In the genomic region with DNA sequence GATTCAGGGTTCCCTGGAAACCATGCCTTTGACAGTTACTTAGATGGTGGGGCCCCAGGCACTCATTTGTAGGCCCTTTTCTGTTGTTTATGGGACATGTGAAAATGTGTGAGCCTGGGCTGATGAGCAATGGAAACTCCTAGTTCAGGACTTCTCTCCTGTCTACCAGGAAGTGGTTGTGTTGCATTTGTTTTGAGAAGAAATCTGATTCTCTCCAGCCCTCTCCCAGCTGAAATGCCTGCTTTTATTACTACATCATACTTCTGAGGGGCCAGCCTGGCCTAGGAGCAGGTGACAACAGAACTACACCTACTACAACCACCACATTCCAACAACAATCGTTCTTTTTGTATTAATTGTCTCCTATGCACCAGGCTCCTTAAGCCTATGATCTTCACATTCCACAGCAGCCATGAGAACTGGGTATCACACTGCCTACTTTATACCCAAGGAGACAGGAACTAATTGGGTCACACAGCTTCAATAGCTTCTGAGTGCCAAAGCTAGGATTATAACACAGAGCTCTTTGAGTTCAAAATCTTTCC, we compare ENCODE assay signal across 23 cellular contexts.
"Had no signal": no experiment of that assay in that cellular context is flagged by ENCODE, and none has a peak within 500 bp of the region (broad histone marks: within the 10 kb centered on the region; RNA-seq: fewer than 3 reads in every experiment).

No MANE protein-coding gene starts in this region.

- DNase-seq: activated CD4-positive, alpha-beta T cell treated with anti-CD3 and anti-CD28 coated beads for 48 hours; activated CD4-positive, alpha-beta T cell treated with anti-CD3 and anti-CD28 coated beads, Interleukin-2, amount 50 U/mL, for 4 hours; activated CD4-positive, CD25-positive, alpha-beta regulatory T cell treated with anti-CD3 and anti-CD28 coated beads, Interleukin-2, amount 50 U/mL, for 72 hours; activated CD8-positive, alpha-beta memory T cell treated with anti-CD3 and anti-CD28 coated beads, Interleukin-2, amount 50 U/mL, for 48 hours; activated CD8-positive, alpha-beta T cell treated with anti-CD3 and anti-CD28 coated beads, Interleukin-2, amount 10 ng/mL, durations not matched to agents 7 days and 5 days; activated naive CD4-positive, alpha-beta T cell treated with anti-CD3 and anti-CD28 coated beads, Interleukin-2, amount 50 U/mL, for 16 hours; activated naive CD8-positive, alpha-beta T cell treated with anti-CD3 and anti-CD28 coated beads, Interleukin-2, amount 10 ng/mL, durations not matched to agents 7 days and 5 days; activated T-cell treated with anti-CD3 and anti-CD28 coated beads, Interleukin-2, amount 50 U/mL, for 1 hour; adrenal gland; anterior cingulate cortex; MV-4-11; NCI-H1092 treated with DMSO at 0.1 percent for 48 hours; NCI-H1417 treated with DMSO at 0.1 percent for 48 hours; NCI-H1694; NCI-H2029; NCI-H345; NCI-H510A; NCI-H69; NK-92 treated with Interleukin-12 subunit alpha and Interleukin-12 subunit beta, amount 100 ng/mL, for 24 hours; SHP77 treated with DMSO at 0.1 percent for 48 hours; T-helper 17 cell; T-helper 9 cell had no signal

- H3K4me3 Mint-ChIP-seq: activated CD8-positive, alpha-beta T cell treated with anti-CD3 and anti-CD28 coated beads, Interleukin-2, amount 10 ng/mL, durations not matched to agents 7 days and 5 days; activated naive CD8-positive, alpha-beta T cell treated with anti-CD3 and anti-CD28 coated beads, Interleukin-2, amount 10 ng/mL, durations not matched to agents 7 days and 5 days; T-helper 17 cell; WTC11 had no signal

- H3K27me3 Mint-ChIP-seq: activated naive CD8-positive, alpha-beta T cell treated with anti-CD3 and anti-CD28 coated beads, Interleukin-2, amount 10 ng/mL, durations not matched to agents 7 days and 5 days; T-helper 17 cell had no signal

- H3K27ac Mint-ChIP-seq: activated CD8-positive, alpha-beta T cell treated with anti-CD3 and anti-CD28 coated beads, Interleukin-2, amount 10 ng/mL, durations not matched to agents 7 days and 5 days; activated naive CD8-positive, alpha-beta T cell treated with anti-CD3 and anti-CD28 coated beads, Interleukin-2, amount 10 ng/mL, durations not matched to agents 7 days and 5 days; T-helper 17 cell; WTC11 had no signal

- H3K9me3 Mint-ChIP-seq: activated naive CD8-positive, alpha-beta T cell treated with anti-CD3 and anti-CD28 coated beads, Interleukin-2, amount 10 ng/mL, durations not matched to agents 7 days and 5 days; WTC11 had no signal

- H3K4me1 Mint-ChIP-seq: activated naive CD8-positive, alpha-beta T cell treated with anti-CD3 and anti-CD28 coated beads, Interleukin-2, amount 10 ng/mL, durations not matched to agents 7 days and 5 days; T-helper 17 cell had no signal

- ATAC-seq: activated CD8-positive, alpha-beta T cell treated with anti-CD3 and anti-CD28 coated beads, Interleukin-2, amount 10 ng/mL, durations not matched to agents 7 days and 5 days; T-helper 17 cell; WTC11 had no signal

- H3K36me3 Mint-ChIP-seq: activated naive CD8-positive, alpha-beta T cell treated with anti-CD3 and anti-CD28 coated beads, Interleukin-2, amount 10 ng/mL, durations not matched to agents 7 days and 5 days; WTC11 had no signal
